14 cellular contexts compared by ENCODE assay signal in genomic region chrX:39773923-39774803, GRCh38.
DNase-seq lines count a peak whose midpoint lies in the region; ATAC-seq and TF ChIP-seq lines count a peak whose summit lies in the region.
"Had no signal": no experiment of that assay in that cellular context is flagged by ENCODE, and none has a peak within 500 bp of the region (broad histone marks: within the 10 kb centered on the region; RNA-seq: fewer than 3 reads in every experiment).

No MANE protein-coding gene starts in this region.

- H3K27me3 ChIP-seq in HUES64 (ENCODE audit: insufficient read depth, low read length) (no peaks in the 10 kb centered on the region), fibroblast of lung (ENCODE audit: control insufficient read depth, insufficient read depth, low read length) (no peaks in the 10 kb centered on the region)
- H3K27me3 ChIP-seq: testis had no signal

- H4K20me1 ChIP-seq in fibroblast of lung (ENCODE audit: control insufficient read depth, extremely low read depth, insufficient read depth, low read length): no peaks in the 10 kb centered on the region

- no peak overlapping the region for H3K9ac ChIP-seq in HUES64 (ENCODE audit: low read depth, low read length)
- H3K9ac ChIP-seq in fibroblast of lung (ENCODE audit: insufficient read depth, low read length): no peak overlapping the region

- POLR2A ChIA-PET in activated CD8-positive, alpha-beta T cell treated with anti-CD3 and anti-CD28 coated beads for 36 hours (lab: Charles Lee): interaction anchor here (0.8 kb wide), 1 partner anchor 86 kb away, joined by 4 read pairs; no protein-coding TSS in a partner anchor

- H3K4me2 ChIP-seq in fibroblast of lung (ENCODE audit: extremely low read depth, insufficient read depth, low read length): no peak overlapping the region

- intact Hi-C loops in activated CD8-positive, alpha-beta T cell treated with anti-CD3 and anti-CD28 coated beads for 36 hours (cut with micrococcal nuclease): loop anchor here (5.0 kb wide), 2 partner anchors 83 to 98 kb away; no protein-coding TSS in a partner anchor

- H3K4me3 ChIP-seq in HUES64 (ENCODE audit: low read length) (no peak overlapping the region), fibroblast of lung (replicated peaks in 1 of 4; ENCODE audit: control extremely low read depth in 1 of 4, insufficient read depth in 1 of 4, low read depth in 3 of 4, low read length in 4 of 4) (no peak overlapping the region)
- H3K4me3 ChIP-seq: skin epidermis, testis had no signal

- H3K9me3 ChIP-seq in HUES64 (ENCODE audit: insufficient read depth, low read depth, low read length): no peaks in the 10 kb centered on the region
- no peaks in the 10 kb centered on the region for H3K9me3 ChIP-seq in fibroblast of lung (ENCODE audit: control insufficient read depth, insufficient read depth, low read depth, low read length)
- H3K9me3 ChIP-seq: testis had no signal

- DNase-seq in A172 (ENCODE audit: low spot score): peak; percentile 17
- DNase-seq in activated CD8-positive, alpha-beta T cell treated with anti-CD3 and anti-CD28 coated beads for 36 hours: peak; percentile 59
- DNase-seq in fibroblast of lung (ENCODE audit: low read depth in 2 of 2): peak; percentile 14 to 62
- no peak for DNase-seq in immature natural killer cell
- no peak for DNase-seq in SK-N-DZ (ENCODE audit: low spot score)
- no peak for DNase-seq in activated CD8-positive, alpha-beta memory T cell treated with anti-CD3 and anti-CD28 coated beads for 24 hours
- DNase-seq: foreskin fibroblast, NCI-H2171, testis had no signal

- TF ChIP-seq CTCF in activated CD8-positive, alpha-beta T cell treated with anti-CD3 and anti-CD28 coated beads for 36 hours (IDR thresholded peaks at IDR 0.05): no peak
- no peak for TF ChIP-seq CTCF in fibroblast of lung (conservative IDR thresholded peaks at IDR 0.05 in 1 of 2, IDR thresholded peaks at IDR 0.05 in 1 of 2; ENCODE audit: low read depth in 1 of 2, low read length in 2 of 2)

- no peaks in the 10 kb centered on the region for H3K9me3 Mint-ChIP-seq in activated CD8-positive, alpha-beta T cell treated with anti-CD3 and anti-CD28 coated beads for 36 hours
- no peaks in the 10 kb centered on the region for H3K9me3 Mint-ChIP-seq in immature natural killer cell

- peak overlapping the region; percentile 96 for H3K27ac Mint-ChIP-seq in activated CD8-positive, alpha-beta T cell treated with anti-CD3 and anti-CD28 coated beads for 36 hours
- H3K27ac Mint-ChIP-seq in immature natural killer cell: no peak overlapping the region
- H3K27ac Mint-ChIP-seq: memory B cell had no signal

- H3K36me3 ChIP-seq in HUES64 (ENCODE audit: insufficient read depth, low read length) (no peaks in the 10 kb centered on the region), fibroblast of lung (ENCODE audit: control insufficient read depth, insufficient read depth, low read length) (no peaks in the 10 kb centered on the region)

- no peaks in the 10 kb centered on the region for H3K79me2 ChIP-seq in fibroblast of lung (ENCODE audit: control insufficient read depth, insufficient read depth, low read length)

- H3K27ac ChIP-seq in HUES64 (ENCODE audit: low read depth, low read length) (peak overlapping the region; percentile 70; the same call in 1 of the 2 replicates), fibroblast of lung (ENCODE audit: insufficient read depth, low read length) (no peak overlapping the region)
- H3K27ac ChIP-seq: C4-2B, testis had no signal

- H3K36me3 Mint-ChIP-seq in activated CD8-positive, alpha-beta T cell treated with anti-CD3 and anti-CD28 coated beads for 36 hours (ENCODE audit: low read depth): peaks cover 2% of the 10 kb centered on the region
- peaks cover 0 to 4% (median 0%) of the 10 kb centered on the region in 3 donors for H3K36me3 Mint-ChIP-seq in immature natural killer cell
- H3K36me3 Mint-ChIP-seq: memory B cell had no signal

- H3K27me3 Mint-ChIP-seq in activated CD8-positive, alpha-beta T cell treated with anti-CD3 and anti-CD28 coated beads for 36 hours: no peaks in the 10 kb centered on the region
- H3K27me3 Mint-ChIP-seq in immature natural killer cell (ENCODE audit: low read depth in 3 of 3): peaks cover 1 to 14% (median 10%) of the 10 kb centered on the region in 3 donors

- no peak overlapping the region for H2AFZ ChIP-seq in fibroblast of lung (ENCODE audit: low read length)

- 61% methylated on average over 20 of the region's 20 CpGs for WGBS in HUES64

- H3K4me3 Mint-ChIP-seq in activated CD8-positive, alpha-beta T cell treated with anti-CD3 and anti-CD28 coated beads for 36 hours: peak overlapping the region; percentile 64
- no peak overlapping the region for H3K4me3 Mint-ChIP-seq in immature natural killer cell
- H3K4me3 Mint-ChIP-seq: memory B cell had no signal

- peaks cover 36% of the 10 kb centered on the region for H3K4me1 ChIP-seq in HUES64 (ENCODE audit: insufficient read depth, low read length)
- H3K4me1 ChIP-seq in fibroblast of lung (ENCODE audit: control insufficient read depth, extremely low read depth, insufficient read depth, low read length): no peaks in the 10 kb centered on the region

- H3K4me1 Mint-ChIP-seq in activated CD8-positive, alpha-beta T cell treated with anti-CD3 and anti-CD28 coated beads for 36 hours (ENCODE audit: low read depth): peaks cover 45% of the 10 kb centered on the region
- peaks cover 6 to 8% of the 10 kb centered on the region in 2 donors for H3K4me1 Mint-ChIP-seq in immature natural killer cell

- CTCF ChIA-PET in activated CD8-positive, alpha-beta T cell treated with anti-CD3 and anti-CD28 coated beads for 36 hours (lab: Charles Lee): interaction anchor here (2.3 kb wide), 1 partner anchor 40 kb away, joined by 5 read pairs; no protein-coding TSS in a partner anchor

- ATAC-seq in activated CD8-positive, alpha-beta T cell treated with anti-CD3 and anti-CD28 coated beads for 36 hours: peak; percentile 51
- ATAC-seq in GM21423 (IDR thresholded peaks at IDR 0.05; ENCODE audit: unreplicated experiment): no peak

Comparison
In these comparisons a context has a peak if more than half of its experiments do, and no peak if none do; other contexts are left out.
1. DNase-seq: peak in A172 (single experiment), activated CD8-positive, alpha-beta T cell treated with anti-CD3 and anti-CD28 coated beads for 36 hours (single experiment) and fibroblast of lung (2 of 2); none in immature natural killer cell (0 of 3), SK-N-DZ (single experiment) and activated CD8-positive, alpha-beta memory T cell treated with anti-CD3 and anti-CD28 coated beads for 24 hours (single experiment).